15 cellular contexts compared by ENCODE assay signal in genomic region chr7:87596696-87597095, GRCh38. TPM values are rescaled to one million over a fixed set of nuclear protein-coding genes. Genes with fewer than 3 reads are reported as not detected.
DNase-seq lines count a peak whose midpoint lies in the region; ATAC-seq and TF ChIP-seq lines count a peak whose summit lies in the region.
"Had no signal": no experiment of that assay in that cellular context is flagged by ENCODE, and none has a peak within 500 bp of the region (broad histone marks: within the 10 kb centered on the region; RNA-seq: fewer than 3 reads in every experiment).

No MANE protein-coding gene starts in this region.

- H3K4me2 ChIP-seq in OCI-LY1 (ENCODE audit: low read length) (peak overlapping the region; percentile 10; the same call in 1 of the 2 replicates), neuronal stem cell (ENCODE audit: insufficient read depth, low read length, poor library complexity, severe bottlenecking) (no peak overlapping the region), GM23338 (no peak overlapping the region)
- H3K4me2 ChIP-seq: A549; BLaER1 treated with 17β-estradiol and CSF1 and Interleukin-3, amounts not matched to agents 10 nM and 100 nM had no signal

- no peaks in the 10 kb centered on the region for H4K20me1 ChIP-seq in OCI-LY1 (ENCODE audit: insufficient read depth, low read length)
- 0 out of 2 replicates have a peak, but pooled peaks cover 4% of the 10 kb centered on the region for H4K20me1 ChIP-seq in GM23338 (replicated peaks; ENCODE audit: insufficient read depth)
- H4K20me1 ChIP-seq: BLaER1 treated with 17β-estradiol and CSF1 and Interleukin-3, amounts not matched to agents 10 nM and 100 nM had no signal

- TF ChIP-seq CTCF in BE2C (IDR thresholded peaks at IDR 0.05; ENCODE audit: low read depth, low read length) (no peak), OCI-LY1 (IDR thresholded peaks at IDR 0.05; ENCODE audit: low read length) (no peak), astrocyte of the spinal cord (IDR thresholded peaks at IDR 0.05; ENCODE audit: low read depth, low read length) (no peak), GM23338 (conservative IDR thresholded peaks at IDR 0.05; ENCODE audit: low read depth in 2 of 2) (no peak)

- peaks cover 11% of the 10 kb centered on the region for H3K4me1 ChIP-seq in BE2C
- peaks cover 52% of the 10 kb centered on the region for H3K4me1 ChIP-seq in OCI-LY1 (ENCODE audit: insufficient read depth, low read length, severe bottlenecking)
- H3K4me1 ChIP-seq in neuronal stem cell (ENCODE audit: control insufficient read depth in 2 of 2, insufficient read depth in 1 of 2, low read depth in 1 of 2, low read length in 2 of 2): peaks cover 0 to 3% of the 10 kb centered on the region in 2 donors
- H3K4me1 ChIP-seq in GM23338 (ENCODE audit: insufficient read depth): no peaks in the 10 kb centered on the region
- H3K4me1 ChIP-seq: A549 had no signal

- peaks cover 8% of the 10 kb centered on the region for H3K4me1 Mint-ChIP-seq in GM23338

- in situ Hi-C loops in astrocyte of the spinal cord (cut with HindIII; ENCODE audit: low sequenced_read_pairs): no loop called here

- no peak overlapping the region for H2BK120ac ChIP-seq in neuronal stem cell (ENCODE audit: low read depth, low read length)

- no peak overlapping the region for H3K4ac ChIP-seq in neuronal stem cell (ENCODE audit: low read length)

- H2BK15ac ChIP-seq in neuronal stem cell (ENCODE audit: low read length): no peak overlapping the region

- WGBS in neuronal stem cell (ENCODE audit: extremely low coverage in 2 of 2, insufficient read length in 2 of 2, insufficient replicate concordance in 1 of 2), 2 donors: no CpG with 5 or more reads among the region's 1 CpG

- no peak overlapping the region for H3K4me3 Mint-ChIP-seq in GM23338
- H3K4me3 Mint-ChIP-seq: CD4-positive, CD25-positive, alpha-beta regulatory T cell; HFFc6 had no signal

- H3K9me2 ChIP-seq in OCI-LY1 (ENCODE audit: low read depth, low read length) (no peaks in the 10 kb centered on the region), GM23338 (ENCODE audit: insufficient read depth) (no peaks in the 10 kb centered on the region)

- 0 out of 2 replicates have a peak, but pooled peaks cover 5% of the 10 kb centered on the region for H3F3A ChIP-seq in OCI-LY1 (ENCODE audit: insufficient read depth, low read length)
- no peaks in the 10 kb centered on the region for H3F3A ChIP-seq in GM23338 (replicated peaks; ENCODE audit: low read depth)

- H3K14ac ChIP-seq in neuronal stem cell (ENCODE audit: low read length): no peak overlapping the region

- no peak overlapping the region for H3K27ac Mint-ChIP-seq in GM23338
- H3K27ac Mint-ChIP-seq: CD4-positive, CD25-positive, alpha-beta regulatory T cell; HFFc6 had no signal

- H3K9me3 ChIP-seq in BE2C (no peaks in the 10 kb centered on the region), OCI-LY1 (ENCODE audit: low read length) (no peaks in the 10 kb centered on the region), neuronal stem cell (replicated peaks in 1 of 2; ENCODE audit: control insufficient read depth in 2 of 2, insufficient read depth in 1 of 2, low read depth in 1 of 2, low read length in 2 of 2) (no peaks in the 10 kb centered on the region)
- H3K9me3 ChIP-seq: A549 had no signal

- H3K79me2 ChIP-seq in OCI-LY1 (ENCODE audit: insufficient read depth, low read length): no peaks in the 10 kb centered on the region
- H3K79me2 ChIP-seq in GM23338 (replicated peaks; ENCODE audit: insufficient read depth): no peaks in the 10 kb centered on the region

- H3K36me3 ChIP-seq in BE2C (peaks cover 31% of the 10 kb centered on the region), OCI-LY1 (ENCODE audit: insufficient read depth, low read length) (no peaks in the 10 kb centered on the region), neuronal stem cell (replicated peaks in 1 of 2; ENCODE audit: control insufficient read depth in 2 of 2, insufficient read depth in 2 of 2, low read length in 2 of 2) (no peaks in the 10 kb centered on the region), GM23338 (ENCODE audit: insufficient read depth) (no peaks in the 10 kb centered on the region)
- H3K36me3 ChIP-seq: BLaER1 treated with 17β-estradiol and CSF1 and Interleukin-3, amounts not matched to agents 10 nM and 100 nM had no signal

- H4K91ac ChIP-seq in neuronal stem cell (ENCODE audit: low read depth, low read length, poor library complexity): no peak overlapping the region

- no peak for DNase-seq in BE2C
- peak; percentile 1 for DNase-seq in astrocyte of the spinal cord (ENCODE audit: low read depth, low spot score)
- DNase-seq in neuronal stem cell (ENCODE audit: low spot score): no peak
- DNase-seq in GM23338 (ENCODE audit: low spot score): no peak
- DNase-seq: AML-193; Calu3; CD4-positive, CD25-positive, alpha-beta regulatory T cell; DMS 273 treated with DMSO at 0.1 percent for 48 hours; DMS79; HCEC 1CT; HFFc6 had no signal

- H3K9ac ChIP-seq in OCI-LY1 (ENCODE audit: low read length) (no peak overlapping the region), neuronal stem cell (ENCODE audit: low read depth, low read length, poor library complexity) (no peak overlapping the region)
- H3K9ac ChIP-seq: BLaER1 treated with 17β-estradiol and CSF1 and Interleukin-3, amounts not matched to agents 10 nM and 100 nM had no signal

- no peaks in the 10 kb centered on the region for H3K9me3 Mint-ChIP-seq in GM23338
- H3K9me3 Mint-ChIP-seq: HFFc6 had no signal

- no peaks in the 10 kb centered on the region for H3K79me1 ChIP-seq in neuronal stem cell (ENCODE audit: low read depth, low read length)

- H2BK12ac ChIP-seq in neuronal stem cell (ENCODE audit: low read length): no peak overlapping the region

- H3K36me3 Mint-ChIP-seq in GM23338 (ENCODE audit: low read depth): no peaks in the 10 kb centered on the region
- H3K36me3 Mint-ChIP-seq: CD4-positive, CD25-positive, alpha-beta regulatory T cell had no signal

- H2BK5ac ChIP-seq in neuronal stem cell (ENCODE audit: low read length): no peak overlapping the region

- no peak overlapping the region for H3K23ac ChIP-seq in neuronal stem cell (ENCODE audit: low read depth, low read length, poor library complexity)

- H3K18ac ChIP-seq in neuronal stem cell (ENCODE audit: low read length): no peak overlapping the region

- ATAC-seq in HG02571 (IDR thresholded peaks at IDR 0.05; ENCODE audit: unreplicated experiment) (no peak), GM23338 (no peak)
- ATAC-seq: A549 had no signal

- H3K27me3 Mint-ChIP-seq in GM23338 (ENCODE audit: insufficient read depth, low read depth, poor library complexity): peaks cover 22% of the 10 kb centered on the region

- H2AFZ ChIP-seq in OCI-LY1 (ENCODE audit: low read length) (no peak overlapping the region), neuronal stem cell (ENCODE audit: low read length) (peak overlapping the region; percentile 32), GM23338 (no peak overlapping the region)

- H3K27ac ChIP-seq in OCI-LY1 (ENCODE audit: low read depth, low read length, poor library complexity, severe bottlenecking): peak overlapping the region; percentile 8
- H3K27ac ChIP-seq in neuronal stem cell (replicated peaks; ENCODE audit: low read length): no peak overlapping the region
- H3K27ac ChIP-seq in GM23338 (ENCODE audit: low read depth): no peak overlapping the region
- H3K27ac ChIP-seq: A549; BLaER1 treated with 17β-estradiol and CSF1 and Interleukin-3, amounts not matched to agents 10 nM and 100 nM had no signal

- H3K27me3 ChIP-seq in BE2C (no peaks in the 10 kb centered on the region), OCI-LY1 (ENCODE audit: insufficient read depth, low read length) (no peaks in the 10 kb centered on the region), neuronal stem cell (ENCODE audit: control insufficient read depth in 3 of 3, insufficient read depth in 3 of 3, low read depth in 1 of 3, low read length in 3 of 3) (peaks cover 0 to 21% (median 0%) of the 10 kb centered on the region in 3 experiments), GM23338 (ENCODE audit: insufficient read depth) (peaks cover 37% of the 10 kb centered on the region)

- H2AK5ac ChIP-seq in neuronal stem cell (ENCODE audit: low read depth, low read length): no peak overlapping the region

- H4K8ac ChIP-seq in neuronal stem cell (ENCODE audit: low read depth, low read length): no peak overlapping the region

- H3K4me3 ChIP-seq in BE2C (ENCODE audit: low read depth, low read length) (peak overlapping the region; percentile 96), OCI-LY1 (ENCODE audit: low read depth, low read length, poor library complexity, severe bottlenecking) (no peak overlapping the region), astrocyte of the spinal cord (ENCODE audit: low read depth, low read length) (no peak overlapping the region), neuronal stem cell (ENCODE audit: low read length in 2 of 2) (no peak overlapping the region), GM23338 (no peak overlapping the region)
- H3K4me3 ChIP-seq: A549; BLaER1 treated with 17β-estradiol and CSF1 and Interleukin-3, amounts not matched to agents 10 nM and 100 nM had no signal

TF ChIP-seq in GM23338, 12 proteins besides CTCF, POLR2A, EP300 and RAD21 (continues in another document):
- TF ChIP-seq JUNB (IDR thresholded peaks at IDR 0.05; ENCODE audit: unreplicated experiment) (no peak), STAT1 (IDR thresholded peaks at IDR 0.05; ENCODE audit: unreplicated experiment) (no peak)

RNA-seq across cellular contexts. Expression of gene ABCB1, which starts 4.0 kb away (rescaled TPM):
- 87.3 TPM for polyA plus RNA-seq in BE2C (2012; ENCODE audit: insufficient read depth, insufficient read length, low read depth)
- 0.15 TPM for polyA plus RNA-seq in neuronal stem cell (2013, experiment 1 of 2)
- 0.14 TPM for polyA plus RNA-seq in neuronal stem cell (2013, experiment 2 of 2)
- total RNA-seq in GM23338 (2014; rRNA removed; shearing (Covaris generic)): 0.80 and 1.2 TPM in 2 replicates
- polyA plus RNA-seq in GM23338 (2016; fragmentation: Nextera tagmentation; extraction: Ambion mirVana): 0.42 and 0.53 TPM in 2 replicates

RNA-seq across cellular contexts. Expression of gene RUNDC3B, which starts 31.5 kb away (rescaled TPM):
- 1.3 TPM for polyA plus RNA-seq in BE2C (2012; ENCODE audit: insufficient read depth, insufficient read length, low read depth)
- polyA plus RNA-seq in neuronal stem cell (2013, experiment 1 of 2): 0.31 TPM
- polyA plus RNA-seq in neuronal stem cell (2013, experiment 2 of 2): 0.36 TPM
- 0.83 and 0.89 TPM in 2 replicates for total RNA-seq in GM23338 (2014; rRNA removed; shearing (Covaris generic))
- 1.3 and 2.0 TPM in 2 replicates for polyA plus RNA-seq in GM23338 (2016; fragmentation: Nextera tagmentation; extraction: Ambion mirVana)
- total RNA-seq: CD4-positive, CD25-positive, alpha-beta regulatory T cell had no signal
- polyA plus RNA-seq: A549 had no signal
